Comparison of ENCODE assay signal across 27 cellular contexts in genomic region chr2:7017621-7018260, GRCh38.
DNase-seq lines count a peak whose midpoint lies in the region; ATAC-seq and TF ChIP-seq lines count a peak whose summit lies in the region.
"Had no signal": no experiment of that assay in that cellular context is flagged by ENCODE, and none has a peak within 500 bp of the region (broad histone marks: within the 10 kb centered on the region; RNA-seq: fewer than 3 reads in every experiment).

No MANE protein-coding gene starts in this region.

- no peaks in the 10 kb centered on the region for H4K20me1 ChIP-seq in SK-N-SH (ENCODE audit: insufficient read depth)

- peaks cover 34% of the 10 kb centered on the region for H3K36me3 Mint-ChIP-seq in brain
- peaks cover 82% of the 10 kb centered on the region for H3K36me3 Mint-ChIP-seq in activated T-cell treated with anti-CD3 and anti-CD28 coated beads, Interleukin-2, amount 50 U/mL, for 24 hours (ENCODE audit: low read depth)

- TF ChIP-seq EP300 in SK-N-SH (IDR thresholded peaks at IDR 0.05; ENCODE audit: borderline replicate concordance in 1 of 2, low read depth in 1 of 2, low read length in 1 of 2) = no peak

- no peak for ATAC-seq in SK-N-SH treated with all-trans-retinoic acid at 6 μM for 48 hours
- no peak for ATAC-seq in mucosa of descending colon
- ATAC-seq: activated CD8-positive, alpha-beta memory T cell treated with anti-CD3 and anti-CD28 coated beads, Interleukin-2, amount 10 ng/mL, durations not matched to agents 7 days and 5 days; left lobe of liver; naive thymus-derived CD8-positive, alpha-beta T cell had no signal

- peaks cover 0 to 23% of the 10 kb centered on the region in 2 experiments for H3K36me3 ChIP-seq in SK-N-SH (replicated peaks in 1 of 2; ENCODE audit: control insufficient read depth in 1 of 2, insufficient read depth in 2 of 2, low read length in 1 of 2)
- no peaks in the 10 kb centered on the region for H3K36me3 ChIP-seq in muscle layer of colon (ENCODE audit: insufficient read depth, low read length)
- H3K36me3 ChIP-seq in mucosa of descending colon (ENCODE audit: low read depth) = no peaks in the 10 kb centered on the region
- H3K36me3 ChIP-seq: ascending aorta, transverse colon had no signal

- H3K9ac ChIP-seq in SK-N-SH (no peak overlapping the region), muscle layer of colon (ENCODE audit: low read length) (no peak overlapping the region)

- intact Hi-C loops in mucosa of descending colon (cut with DNase I, micrococcal nuclease) = no loop called here

- H3K4me3 ChIP-seq in SK-N-SH (ENCODE audit: low read depth in 2 of 2, low read length in 1 of 2) = no peak overlapping the region
- no peak overlapping the region for H3K4me3 ChIP-seq in muscle layer of colon (ENCODE audit: low read depth in 1 of 2, low read length in 2 of 2)
- H3K4me3 ChIP-seq in mucosa of descending colon = no peak overlapping the region
- H3K4me3 ChIP-seq: ascending aorta, stomach, transverse colon had no signal

- CTCF ChIA-PET in SK-N-SH (lab: Yijun Ruan, JAX) = interaction anchor here (0.8 to 17.6 kb wide), 10 partner anchors 9 to 185 kb away, joined by 3 to 437 read pairs (median 14); partner anchors contain the start of gene RNF144A

- H3K9me2 ChIP-seq in SK-N-SH = no peaks in the 10 kb centered on the region

- no peak overlapping the region for H2AFZ ChIP-seq in SK-N-SH (ENCODE audit: low read depth)

- no peaks in the 10 kb centered on the region for H3K27me3 Mint-ChIP-seq in brain
- no peaks in the 10 kb centered on the region for H3K27me3 Mint-ChIP-seq in activated T-cell treated with anti-CD3 and anti-CD28 coated beads, Interleukin-2, amount 50 U/mL, for 24 hours
- H3K27me3 Mint-ChIP-seq: activated CD4-positive, alpha-beta T cell treated with anti-CD3 and anti-CD28 coated beads, Interleukin-2, amount 10 ng/mL, durations not matched to agents 7 days and 5 days; activated CD8-positive, alpha-beta memory T cell treated with anti-CD3 and anti-CD28 coated beads, Interleukin-2, amount 10 ng/mL, durations not matched to agents 7 days and 5 days; activated naive CD4-positive, alpha-beta T cell treated with anti-CD3 and anti-CD28 coated beads, Interleukin-2, amount 10 ng/mL, durations not matched to agents 7 days and 5 days; B cell; naive thymus-derived CD8-positive, alpha-beta T cell had no signal

- H3K4me1 ChIP-seq in SK-N-SH (ENCODE audit: control insufficient read depth in 1 of 2, insufficient read depth in 2 of 2, low read depth in 1 of 2, low read length in 1 of 2) (peaks cover 22 to 73% of the 10 kb centered on the region in 2 experiments), muscle layer of colon (ENCODE audit: insufficient read depth, low read length) (peaks cover 58% of the 10 kb centered on the region), mucosa of descending colon (ENCODE audit: low read depth) (no peaks in the 10 kb centered on the region)

- peaks cover 89% of the 10 kb centered on the region for H3K4me1 Mint-ChIP-seq in brain
- H3K4me1 Mint-ChIP-seq in activated T-cell treated with anti-CD3 and anti-CD28 coated beads, Interleukin-2, amount 50 U/mL, for 24 hours (ENCODE audit: low read depth) = peaks cover 22% of the 10 kb centered on the region

- no peaks in the 10 kb centered on the region for H3K9me3 ChIP-seq in SK-N-SH
- no peaks in the 10 kb centered on the region for H3K9me3 ChIP-seq in muscle layer of colon (ENCODE audit: low read length)
- H3K9me3 ChIP-seq in mucosa of descending colon = no peaks in the 10 kb centered on the region
- H3K9me3 ChIP-seq: ascending aorta, stomach, transverse colon had no signal

- H3K4me3 Mint-ChIP-seq in brain = peak overlapping the region; percentile 4 to 65 (median 50)
- H3K4me3 Mint-ChIP-seq in activated T-cell treated with anti-CD3 and anti-CD28 coated beads, Interleukin-2, amount 50 U/mL, for 24 hours = no peak overlapping the region
- H3K4me3 Mint-ChIP-seq: activated CD4-positive, alpha-beta T cell treated with anti-CD3 and anti-CD28 coated beads, Interleukin-2, amount 10 ng/mL, durations not matched to agents 7 days and 5 days; activated CD8-positive, alpha-beta memory T cell treated with anti-CD3 and anti-CD28 coated beads, Interleukin-2, amount 10 ng/mL, durations not matched to agents 7 days and 5 days; activated naive CD4-positive, alpha-beta T cell treated with anti-CD3 and anti-CD28 coated beads, Interleukin-2, amount 10 ng/mL, durations not matched to agents 7 days and 5 days; B cell; naive thymus-derived CD8-positive, alpha-beta T cell had no signal

- WGBS in SK-N-SH (ENCODE audit: low lambda C conversion rate) = 84% methylated on average over 14 of the region's 14 CpGs

- POLR2A ChIA-PET in SK-N-SH (lab: Yijun Ruan, JAX) = interaction anchor here (0.9 to 1.8 kb wide), 4 partner anchors 10 to 99 kb away, joined by 3 to 4 read pairs (median 3); no protein-coding TSS in a partner anchor

- DNase-seq in SK-N-SH = peak; percentile 53
- no peak for DNase-seq in substantia nigra (lab: John Stamatoyannopoulos, UW)
- no peak for DNase-seq in HK-2 (ENCODE audit: unreplicated experiment)
- no peak for DNase-seq in activated T-cell treated with anti-CD3 and anti-CD28 coated beads, Interleukin-2, amount 50 U/mL, for 24 hours
- no peak for DNase-seq in mucosa of descending colon
- DNase-seq: activated CD4-positive, alpha-beta T cell treated with anti-CD3 and anti-CD28 coated beads, Interleukin-2, amount 10 ng/mL, durations not matched to agents 7 days and 5 days; activated CD8-positive, alpha-beta memory T cell treated with anti-CD3 and anti-CD28 coated beads, Interleukin-2, amount 10 ng/mL, durations not matched to agents 7 days and 5 days; activated naive CD4-positive, alpha-beta T cell treated with anti-CD3 and anti-CD28 coated beads, Interleukin-2, amount 10 ng/mL, durations not matched to agents 7 days and 5 days; cerebellar nuclear complex; DMS79; effector CD8-positive, alpha-beta T cell; erythroblast; foreskin fibroblast; naive thymus-derived CD8-positive, alpha-beta T cell; NCI-H1048; NCI-H2107; NCI-H446 treated with DMSO at 0.1 percent for 48 hours; stimulated activated CD8-positive, alpha-beta memory T cell treated with anti-CD3 and anti-CD28 coated beads, Interleukin-4, amount 100 ng/mL, for 48 hours; stomach; transverse colon had no signal

- no peaks in the 10 kb centered on the region for H3K9me3 Mint-ChIP-seq in brain
- no peaks in the 10 kb centered on the region for H3K9me3 Mint-ChIP-seq in activated T-cell treated with anti-CD3 and anti-CD28 coated beads, Interleukin-2, amount 50 U/mL, for 24 hours
- H3K9me3 Mint-ChIP-seq: activated CD4-positive, alpha-beta T cell treated with anti-CD3 and anti-CD28 coated beads, Interleukin-2, amount 10 ng/mL, durations not matched to agents 7 days and 5 days; activated naive CD4-positive, alpha-beta T cell treated with anti-CD3 and anti-CD28 coated beads, Interleukin-2, amount 10 ng/mL, durations not matched to agents 7 days and 5 days; naive thymus-derived CD8-positive, alpha-beta T cell had no signal

- peaks cover 22% of the 10 kb centered on the region for H3F3A ChIP-seq in SK-N-SH (replicated peaks; ENCODE audit: insufficient read depth)

- peak overlapping the region; percentile 78 to 96 (median 92) for H3K27ac Mint-ChIP-seq in brain
- H3K27ac Mint-ChIP-seq in activated T-cell treated with anti-CD3 and anti-CD28 coated beads, Interleukin-2, amount 50 U/mL, for 24 hours = no peak overlapping the region
- H3K27ac Mint-ChIP-seq: activated CD4-positive, alpha-beta T cell treated with anti-CD3 and anti-CD28 coated beads, Interleukin-2, amount 10 ng/mL, durations not matched to agents 7 days and 5 days; activated CD8-positive, alpha-beta memory T cell treated with anti-CD3 and anti-CD28 coated beads, Interleukin-2, amount 10 ng/mL, durations not matched to agents 7 days and 5 days; activated naive CD4-positive, alpha-beta T cell treated with anti-CD3 and anti-CD28 coated beads, Interleukin-2, amount 10 ng/mL, durations not matched to agents 7 days and 5 days; B cell had no signal

- no peak overlapping the region for H3K4me2 ChIP-seq in SK-N-SH

- peak overlapping the region in 1 of 2 experiments; percentile 99; a peak in 2 of 4 replicates for H3K27ac ChIP-seq in SK-N-SH (ENCODE audit: low read depth in 2 of 2, low read length in 1 of 2)
- peak overlapping the region; percentile 14 for H3K27ac ChIP-seq in muscle layer of colon (ENCODE audit: low read depth, low read length)
- H3K27ac ChIP-seq in substantia nigra (ENCODE audit: low read depth, low read length, poor library complexity, severe bottlenecking) = peak overlapping the region; percentile 74
- H3K27ac ChIP-seq: ascending aorta, stomach, transverse colon, VCaP had no signal

- no peaks in the 10 kb centered on the region for H3K27me3 ChIP-seq in SK-N-SH (ENCODE audit: insufficient read depth)
- H3K27me3 ChIP-seq in muscle layer of colon (ENCODE audit: control insufficient read depth in 1 of 2, insufficient read depth in 2 of 2, low read length in 2 of 2) = no peaks in the 10 kb centered on the region
- H3K27me3 ChIP-seq: ascending aorta, stomach, transverse colon had no signal

- TF ChIP-seq CTCF in SK-N-SH (IDR thresholded peaks at IDR 0.05) (no peak), brain (conservative IDR thresholded peaks at IDR 0.05) (no peak), mucosa of descending colon (IDR thresholded peaks at IDR 0.05) (no peak)

- no peak for TF ChIP-seq RAD21 in SK-N-SH (IDR thresholded peaks at IDR 0.05; ENCODE audit: low read length)

- H3K79me2 ChIP-seq in SK-N-SH (ENCODE audit: insufficient read depth) = no peaks in the 10 kb centered on the region

TF ChIP-seq in SK-N-SH, 30 proteins besides CTCF, POLR2A, EP300 and RAD21:
- TF ChIP-seq RCOR1 (IDR thresholded peaks at IDR 0.05; ENCODE audit: low read length) (0 out of 2 replicates have a peak, but pooled peaks have one; percentile 28), TCF12 (IDR thresholded peaks at IDR 0.05) (no peak), YY1 (IDR thresholded peaks at IDR 0.05; ENCODE audit: low read depth) (no peak), RFX5 (IDR thresholded peaks at IDR 0.05; ENCODE audit: low read length) (no peak), NFIC (IDR thresholded peaks at IDR 0.05; ENCODE audit: borderline replicate concordance) (no peak), SMC3 (IDR thresholded peaks at IDR 0.05; ENCODE audit: low read depth, low read length) (no peak)
